Comparison of ENCODE assay signal across 10 cellular contexts in the genomic region with DNA sequence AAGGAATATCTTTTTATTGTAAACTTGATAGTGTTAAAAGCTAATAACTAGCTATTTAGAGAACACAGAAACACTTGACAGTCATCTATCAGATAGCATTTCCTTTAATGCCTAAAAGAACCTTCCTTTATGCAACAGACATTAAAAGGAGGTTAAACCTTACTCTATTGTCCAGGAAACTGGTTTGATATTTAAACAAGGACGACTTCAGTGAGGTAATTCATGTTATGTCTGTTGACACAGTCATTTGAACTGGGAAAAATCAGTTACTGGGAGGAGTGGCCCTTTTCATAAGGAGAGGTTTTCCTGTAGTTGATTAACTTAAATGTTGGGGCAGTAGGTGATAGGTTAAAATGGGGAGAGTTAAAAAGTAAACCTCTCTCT. TPM values are rescaled to one million over a fixed set of nuclear protein-coding genes. Genes with fewer than 3 reads are reported as not detected.
DNase-seq lines count a peak whose midpoint lies in the region; ATAC-seq and TF ChIP-seq lines count a peak whose summit lies in the region.
"Had no signal": no experiment of that assay in that cellular context is flagged by ENCODE, and none has a peak within 500 bp of the region (broad histone marks: within the 10 kb centered on the region; RNA-seq: fewer than 3 reads in every experiment).

No MANE protein-coding gene starts in this region.

- H3K9ac ChIP-seq in SK-N-MC (ENCODE audit: insufficient read length) = no peak overlapping the region

- H3K4me3 ChIP-seq in cardiac muscle cell (no peak overlapping the region), right cardiac atrium (ENCODE audit: low read length) (no peak overlapping the region), SK-N-MC (no peak overlapping the region), upper lobe of right lung (no peak overlapping the region)

- peaks cover 78% of the 10 kb centered on the region for H3K4me1 Mint-ChIP-seq in activated T-helper 1 cell treated with anti-CD3 and anti-CD28 coated beads, Interleukin-12 subunit alpha, Interleukin-12 subunit beta, Interleukin-2, Interleukin-4 antibody, amounts not matched to agents 30 ng/mL and 10 ng/mL and 1 ng/mL, durations not matched to agents 14 hours and 24 hours and 36 hours (ENCODE audit: low read depth)

- H3K27ac ChIP-seq in cardiac muscle cell (peak overlapping the region; percentile 49), right cardiac atrium (ENCODE audit: low read length) (no peak overlapping the region), SK-N-MC (0 out of 2 replicates have a peak overlapping the region, but pooled peaks have one; percentile 5), upper lobe of right lung (peak overlapping the region; percentile 99)

- no peaks in the 10 kb centered on the region for H3K27me3 Mint-ChIP-seq in activated T-helper 1 cell treated with anti-CD3 and anti-CD28 coated beads, Interleukin-12 subunit alpha, Interleukin-12 subunit beta, Interleukin-2, Interleukin-4 antibody, amounts not matched to agents 30 ng/mL and 10 ng/mL and 1 ng/mL, durations not matched to agents 14 hours and 24 hours and 36 hours (ENCODE audit: insufficient read depth)

- no peak overlapping the region for H3K27ac Mint-ChIP-seq in activated T-helper 1 cell treated with anti-CD3 and anti-CD28 coated beads, Interleukin-12 subunit alpha, Interleukin-12 subunit beta, Interleukin-2, Interleukin-4 antibody, amounts not matched to agents 30 ng/mL and 10 ng/mL and 1 ng/mL, durations not matched to agents 14 hours and 24 hours and 36 hours

- H3K27me3 ChIP-seq in cardiac muscle cell (no peaks in the 10 kb centered on the region), right cardiac atrium (ENCODE audit: control insufficient read depth, insufficient read depth) (no peaks in the 10 kb centered on the region), upper lobe of right lung (no peaks in the 10 kb centered on the region)

- ATAC-seq in right cardiac atrium (no peak), left colon (peak; percentile 73), upper lobe of right lung (peak; percentile 19), GM18517 (IDR thresholded peaks at IDR 0.05; ENCODE audit: unreplicated experiment) (no peak)

- H3K4me3 Mint-ChIP-seq in activated T-helper 1 cell treated with anti-CD3 and anti-CD28 coated beads, Interleukin-12 subunit alpha, Interleukin-12 subunit beta, Interleukin-2, Interleukin-4 antibody, amounts not matched to agents 30 ng/mL and 10 ng/mL and 1 ng/mL, durations not matched to agents 14 hours and 24 hours and 36 hours = no peak overlapping the region

- peaks cover 58% of the 10 kb centered on the region for H3K36me3 Mint-ChIP-seq in activated T-helper 1 cell treated with anti-CD3 and anti-CD28 coated beads, Interleukin-12 subunit alpha, Interleukin-12 subunit beta, Interleukin-2, Interleukin-4 antibody, amounts not matched to agents 30 ng/mL and 10 ng/mL and 1 ng/mL, durations not matched to agents 14 hours and 24 hours and 36 hours (ENCODE audit: low read depth)

- DNase-seq in cardiac muscle cell (ENCODE audit: low read depth in 1 of 2, low spot score in 1 of 2) = no peak
- no peak for DNase-seq in right cardiac atrium
- DNase-seq in SK-N-MC (ENCODE audit: low read depth, low spot score) = no peak
- DNase-seq in left colon = no peak
- DNase-seq in upper lobe of right lung = no peak
- DNase-seq in cerebellar nuclear complex (lab: John Stamatoyannopoulos, UW) = no peak
- no peak for DNase-seq in activated T-helper 1 cell treated with anti-CD3 and anti-CD28 coated beads, Interleukin-12 subunit alpha, Interleukin-12 subunit beta, Interleukin-2, Interleukin-4 antibody, amounts not matched to agents 30 ng/mL and 10 ng/mL and 1 ng/mL, durations not matched to agents 14 hours and 24 hours and 36 hours (ENCODE audit: low spot score)
- DNase-seq: activated naive CD4-positive, alpha-beta T cell treated with anti-CD3 and anti-CD28 coated beads, Interleukin-2, amount 50 U/mL, for 16 hours; AML-193 had no signal

- peaks cover 11% of the 10 kb centered on the region for H3K9me3 Mint-ChIP-seq in activated T-helper 1 cell treated with anti-CD3 and anti-CD28 coated beads, Interleukin-12 subunit alpha, Interleukin-12 subunit beta, Interleukin-2, Interleukin-4 antibody, amounts not matched to agents 30 ng/mL and 10 ng/mL and 1 ng/mL, durations not matched to agents 14 hours and 24 hours and 36 hours

- WGBS in right cardiac atrium = 62% methylated on average over 1 of the region's 1 CpG

- intact Hi-C loops in right cardiac atrium (cut with DNase I) = loop anchor here (5.0 to 10.0 kb wide), 4 partner anchors 131 to 208 kb away; no protein-coding TSS in a partner anchor
- intact Hi-C loops in left colon (cut with DNase I, micrococcal nuclease) = loop anchor here (10.0 kb wide), 2 partner anchors 138 to 208 kb away; no protein-coding TSS in a partner anchor
- intact Hi-C loops in upper lobe of right lung (cut with DNase I) = no loop called here
- intact Hi-C loops in activated T-helper 1 cell treated with anti-CD3 and anti-CD28 coated beads, Interleukin-12 subunit alpha, Interleukin-12 subunit beta, Interleukin-2, Interleukin-4 antibody, amounts not matched to agents 30 ng/mL and 10 ng/mL and 1 ng/mL, durations not matched to agents 14 hours and 24 hours and 36 hours (cut with micrococcal nuclease) = loop anchor here (10.0 kb wide), 2 partner anchors 462 to 882 kb away; a partner anchor contains a TSS

- H3K4me1 ChIP-seq in cardiac muscle cell (ENCODE audit: low read depth) = peaks cover 18% of the 10 kb centered on the region
- H3K4me1 ChIP-seq in right cardiac atrium (ENCODE audit: control insufficient read depth, insufficient read depth, low read length) = peaks cover 6% of the 10 kb centered on the region
- peaks cover 57% of the 10 kb centered on the region for H3K4me1 ChIP-seq in upper lobe of right lung

- TF ChIP-seq CTCF in cardiac muscle cell (IDR thresholded peaks at IDR 0.05; ENCODE audit: low read depth, low read length) (no peak), upper lobe of right lung (IDR thresholded peaks at IDR 0.05) (no peak)

- H3K36me3 ChIP-seq in cardiac muscle cell (peaks cover 41% of the 10 kb centered on the region), SK-N-MC (ENCODE audit: insufficient read depth, low read length) (peaks cover 60% of the 10 kb centered on the region), upper lobe of right lung (peaks cover 41% of the 10 kb centered on the region)

- H3K9me3 ChIP-seq in cardiac muscle cell (ENCODE audit: low read depth) (no peaks in the 10 kb centered on the region), right cardiac atrium (ENCODE audit: control insufficient read depth, low read length) (no peaks in the 10 kb centered on the region), SK-N-MC (ENCODE audit: low read depth, low read length) (peaks cover 11% of the 10 kb centered on the region), upper lobe of right lung (no peaks in the 10 kb centered on the region)

RNA-seq across cellular contexts. Expression of a gene that starts 6.7 kb away (rescaled TPM):
- total RNA-seq in cardiac muscle cell (43.0 and 62.7 TPM in 2 replicates), right cardiac atrium (10 to 100 TPM; 11.4 to 19.2 (median 12.8) TPM), left colon (10 to 100 TPM; 50.9 to 59.3 TPM), upper lobe of right lung (48.4 TPM)
- polyA plus RNA-seq in cardiac muscle cell (41.2 and 62.8 TPM in 2 replicates), right cardiac atrium (12.1 TPM)
- total RNA-seq in activated T-helper 1 cell treated with anti-CD3 and anti-CD28 coated beads, Interleukin-12 subunit alpha, Interleukin-12 subunit beta, Interleukin-2, Interleukin-4 antibody, amounts not matched to agents 30 ng/mL and 10 ng/mL and 1 ng/mL, durations not matched to agents 14 hours and 24 hours and 36 hours = 47.7 and 52.1 TPM in 2 replicates

Comparison
In these comparisons a context has a peak if more than half of its experiments do, and no peak if none do; other contexts are left out.
1. ATAC-seq: peak in left colon (single experiment) and upper lobe of right lung (single experiment); none in right cardiac atrium (0 of 2) and GM18517 (single experiment).